28 cellular contexts compared by ENCODE assay signal in the genomic region with DNA sequence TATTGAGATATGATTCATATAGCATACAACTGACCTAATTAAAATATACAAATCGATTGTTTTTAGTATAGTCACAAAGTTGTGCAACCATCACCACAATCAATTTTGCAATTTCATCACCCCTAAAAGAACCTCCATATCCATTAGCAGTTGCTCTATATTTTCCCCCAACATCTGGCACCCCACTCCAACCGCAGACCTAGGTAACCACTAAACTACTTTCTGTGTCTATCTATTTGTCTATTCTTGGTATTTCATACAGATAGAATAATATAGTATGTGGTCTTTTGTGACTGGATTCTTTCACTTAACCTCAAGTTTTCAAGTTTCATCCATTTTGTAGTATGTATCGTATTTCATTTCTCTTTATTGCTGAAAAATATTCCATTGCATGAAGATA.
"Had no signal": no experiment of that assay in that cellular context is flagged by ENCODE, and none has a peak within 500 bp of the region (broad histone marks: within the 10 kb centered on the region; RNA-seq: fewer than 3 reads in every experiment).

No MANE protein-coding gene starts in this region.

- H3K27ac ChIP-seq: colonic mucosa, coronary artery, dorsolateral prefrontal cortex, epithelial cell of prostate, esophagus muscularis mucosa, esophagus squamous epithelium, foreskin keratinocyte, gastrocnemius medialis, gastroesophageal sphincter, heart left ventricle, heart right ventricle had no signal

- H3K27me3 ChIP-seq: colonic mucosa had no signal

- H3K4me1 ChIP-seq: colonic mucosa, esophagus muscularis mucosa, foreskin keratinocyte, gastrocnemius medialis, gastroesophageal sphincter, heart left ventricle, heart right ventricle had no signal

- H3K4me3 ChIP-seq: colonic mucosa, coronary artery, dorsolateral prefrontal cortex, esophagus muscularis mucosa, esophagus squamous epithelium, gastrocnemius medialis, gastroesophageal sphincter, heart left ventricle, heart right ventricle had no signal

- H3K36me3 ChIP-seq: colonic mucosa, esophagus muscularis mucosa, esophagus squamous epithelium, gastrocnemius medialis, gastroesophageal sphincter, heart left ventricle, heart right ventricle had no signal

- FAIRE-seq: colon, endometrium, endothelial cell of umbilical vein, frontal cortex had no signal

- DNase-seq: colonic mucosa; cortex of kidney; dermis blood vessel endothelial cell; dorsolateral prefrontal cortex; effector CD4-positive, alpha-beta T cell; effector CD8-positive, alpha-beta T cell; effector memory CD4-positive, alpha-beta T cell; effector memory CD8-positive, alpha-beta T cell; endodermal cell; erythroblast; esophagus squamous epithelium; foreskin fibroblast; foreskin keratinocyte; foreskin melanocyte; gastrocnemius medialis; glutamatergic neuron; head of caudate nucleus; heart left ventricle; heart right ventricle had no signal

- ATAC-seq: effector memory CD8-positive, alpha-beta T cell; esophagus mucosa; foreskin keratinocyte; gastrocnemius medialis; gastroesophageal sphincter; heart left ventricle; heart right ventricle had no signal

- H3K9me3 ChIP-seq: colonic mucosa, esophagus muscularis mucosa, esophagus squamous epithelium, gastrocnemius medialis, gastroesophageal sphincter, heart left ventricle, heart right ventricle had no signal
